In the genomic region with DNA sequence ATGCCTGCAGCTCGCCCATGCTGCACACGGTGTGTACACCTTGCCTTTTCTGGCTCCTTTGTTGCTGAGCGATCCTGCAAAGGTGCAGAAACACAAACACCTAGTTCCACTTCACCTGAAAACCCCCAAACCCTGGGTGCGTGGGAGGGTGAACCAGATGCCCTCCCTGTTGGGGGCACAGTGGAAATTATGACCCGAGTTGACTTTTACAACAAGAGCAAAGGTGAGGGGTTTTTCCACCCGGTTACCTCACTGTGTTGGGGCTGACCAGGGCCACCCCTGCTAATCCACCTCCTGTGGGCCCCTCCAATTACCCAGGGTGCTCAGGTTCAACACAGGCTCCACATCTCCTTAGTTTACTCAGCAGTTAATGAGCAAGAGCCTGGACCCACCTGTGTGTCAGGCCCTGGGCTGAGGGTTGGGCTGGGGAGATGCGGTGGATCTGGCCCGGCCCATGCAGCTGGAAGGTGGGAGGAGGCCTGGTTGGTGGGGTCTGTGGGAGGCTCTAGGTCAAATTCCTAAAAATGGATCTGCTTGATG, we compare ENCODE assay signal across 10 cellular contexts. TPM values are rescaled to one million over a fixed set of nuclear protein-coding genes. Genes with fewer than 3 reads are reported as not detected.
DNase-seq lines count a peak whose midpoint lies in the region; ATAC-seq and TF ChIP-seq lines count a peak whose summit lies in the region.
"Had no signal": no experiment of that assay in that cellular context is flagged by ENCODE, and none has a peak within 500 bp of the region (broad histone marks: within the 10 kb centered on the region; RNA-seq: fewer than 3 reads in every experiment).

No MANE protein-coding gene starts in this region.

- peaks cover 0 to 13% (median 0%) of the 10 kb centered on the region in 11 experiments; a peak in 4 of 22 replicates for H3K27me3 ChIP-seq in BLaER1 treated with 17β-estradiol and CSF1 and Interleukin-3, amounts not matched to agents 10 nM and 100 nM
- no peaks in the 10 kb centered on the region for H3K27me3 ChIP-seq in Peyer's patch

- H4K20me1 ChIP-seq in BLaER1 treated with 17β-estradiol and CSF1 and Interleukin-3, amounts not matched to agents 10 nM and 100 nM = no peaks in the 10 kb centered on the region; a peak in 2 of 22 replicates

- H3K27ac ChIP-seq in BLaER1 treated with 17β-estradiol and CSF1 and Interleukin-3, amounts not matched to agents 10 nM and 100 nM = peak overlapping the region in 9 of 11 experiments; percentile 71 to 94 (median 83); a peak in 13 of 22 replicates
- peak overlapping the region in 3 of 4 donors; percentile 17 to 79 (median 76) for H3K27ac ChIP-seq in Peyer's patch
- H3K27ac ChIP-seq: SK-N-MC had no signal

- peaks cover 55 to 67% (median 60%) of the 10 kb centered on the region in 10 experiments for H3K4me1 ChIP-seq in BLaER1 treated with 17β-estradiol and CSF1 and Interleukin-3, amounts not matched to agents 10 nM and 100 nM
- H3K4me1 ChIP-seq in Peyer's patch = peaks cover 0 to 10% (median 8%) of the 10 kb centered on the region in 4 donors

- TF ChIP-seq POLR2A in Peyer's patch (IDR thresholded peaks at IDR 0.05) = no peak

- no peak overlapping the region; a peak in 1 of 22 replicates for H3K9ac ChIP-seq in BLaER1 treated with 17β-estradiol and CSF1 and Interleukin-3, amounts not matched to agents 10 nM and 100 nM

- H3K4me3 ChIP-seq in BLaER1 treated with 17β-estradiol and CSF1 and Interleukin-3, amounts not matched to agents 10 nM and 100 nM = no peak overlapping the region
- H3K4me3 ChIP-seq in Peyer's patch = no peak overlapping the region
- H3K4me3 ChIP-seq: SK-N-MC had no signal

- DNase-seq in Peyer's patch = peak in 2 of 3 donors; percentile 28 to 41
- DNase-seq in activated naive CD8-positive, alpha-beta T cell treated with anti-CD3 and anti-CD28 coated beads, Interleukin-2, amount 50 U/mL, for 16 hours (ENCODE audit: low read depth, low spot score) = peak; percentile 22
- peak; percentile 46 for DNase-seq in stimulated activated CD4-positive, alpha-beta T cell treated with anti-CD3 and anti-CD28 coated beads, Interleukin-1b, Interleukin-23, amount 100 ng/mL, for 48 hours
- no peak for DNase-seq in NCI-H774 (lab: John Stamatoyannopoulos, UW)
- no peak for DNase-seq in GM10248 (ENCODE audit: extremely low spot score)
- DNase-seq: HFFc6 had no signal

- ATAC-seq in GM21737 (IDR thresholded peaks at IDR 0.05; ENCODE audit: unreplicated experiment) (no peak), GM19023 (IDR thresholded peaks at IDR 0.05; ENCODE audit: unreplicated experiment) (no peak)

- POLR2A ChIA-PET in GM10248 (lab: Yijun Ruan, JAX) = no interaction called here

- H3K36me3 ChIP-seq in BLaER1 treated with 17β-estradiol and CSF1 and Interleukin-3, amounts not matched to agents 10 nM and 100 nM = peaks cover 0 to 7% (median 0%) of the 10 kb centered on the region in 11 experiments; a peak in 2 of 22 replicates
- no peaks in the 10 kb centered on the region for H3K36me3 ChIP-seq in Peyer's patch

- CTCF ChIA-PET in GM10248 (lab: Yijun Ruan, JAX) = interaction anchor here (1.0 to 1.5 kb wide), 4 partner anchors 9 to 44 kb away, joined by 3 to 4 read pairs (median 3); no protein-coding TSS in a partner anchor

- peaks cover 0 to 14% (median 11%) of the 10 kb centered on the region in 11 experiments; a peak in 20 of 22 replicates for H3K9me3 ChIP-seq in BLaER1 treated with 17β-estradiol and CSF1 and Interleukin-3, amounts not matched to agents 10 nM and 100 nM (replicated peaks in 1 of 11)
- peaks cover 0 to 6% (median 0%) of the 10 kb centered on the region in 4 donors for H3K9me3 ChIP-seq in Peyer's patch

- H3K4me2 ChIP-seq in BLaER1 treated with 17β-estradiol and CSF1 and Interleukin-3, amounts not matched to agents 10 nM and 100 nM = peak overlapping the region; percentile 79 to 98 (median 91)

- no peak for TF ChIP-seq CTCF in Peyer's patch (IDR thresholded peaks at IDR 0.05)
- no peak for TF ChIP-seq CTCF in GM10248 (IDR thresholded peaks at IDR 0.05; ENCODE audit: control extremely low read depth, extremely low read depth, low read depth, missing control alignments)

RNA-seq across cellular contexts. Expression of a gene that starts 42.1 kb away (rescaled TPM):
- total RNA-seq in Peyer's patch = 10 to 100 TPM in 3 of 4 donors, 1 to 10 TPM in 1; 4.0 to 36.7 (median 23.0) TPM

Comparison
In these comparisons a context has a peak if more than half of its experiments do, and no peak if none do; other contexts are left out.
1. DNase-seq: peak in Peyer's patch (2 of 3), activated naive CD8-positive, alpha-beta T cell treated with anti-CD3 and anti-CD28 coated beads, Interleukin-2, amount 50 U/mL, for 16 hours (single experiment) and stimulated activated CD4-positive, alpha-beta T cell treated with anti-CD3 and anti-CD28 coated beads, Interleukin-1b, Interleukin-23, amount 100 ng/mL, for 48 hours (single experiment); none in NCI-H774 (single experiment) and GM10248 (single experiment).